8 cellular contexts compared by ENCODE assay signal in the genomic region with DNA sequence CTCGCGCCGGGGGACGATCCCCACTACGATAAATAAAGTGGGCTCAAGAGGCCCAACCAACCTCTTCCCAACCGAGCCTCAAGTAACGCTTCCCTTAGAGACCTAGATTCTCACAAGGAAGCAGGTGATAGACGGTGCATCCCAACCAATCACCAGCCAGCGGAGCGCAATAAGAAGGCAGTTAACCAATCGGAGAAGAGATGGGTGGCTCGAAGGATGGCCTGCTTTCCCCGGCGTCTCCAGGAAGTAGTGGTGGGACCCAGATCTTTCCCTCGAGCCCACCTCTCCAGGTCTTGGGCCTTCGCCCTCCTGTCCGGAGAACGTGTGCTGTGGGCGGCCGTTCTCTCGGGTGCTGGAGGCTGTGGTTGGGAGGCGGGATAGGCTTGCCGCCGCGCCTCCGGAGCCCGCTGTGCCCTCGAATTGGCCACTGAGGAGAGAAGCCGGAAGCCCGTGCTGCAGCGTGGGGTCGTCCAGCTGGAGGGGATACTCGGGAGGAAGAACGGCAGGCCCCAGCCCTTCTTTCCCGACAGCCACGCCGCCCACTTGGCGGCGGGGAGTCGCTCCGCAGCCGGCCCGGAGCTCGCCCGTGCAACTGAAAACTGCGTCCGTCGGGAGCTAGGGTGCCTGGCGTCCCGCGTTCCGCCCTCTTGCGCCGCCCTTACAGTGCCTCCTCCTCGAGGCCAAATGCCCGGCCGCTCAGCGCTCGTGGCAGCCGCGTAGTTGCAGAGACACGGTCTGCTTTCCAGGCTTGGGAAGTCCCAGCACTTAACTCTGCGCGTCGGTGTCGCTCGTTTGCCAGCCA. TPM values are rescaled to one million over a fixed set of nuclear protein-coding genes. Genes with fewer than 3 reads are reported as not detected.
A peak's percentile ranks its signal among the peaks of the same experiment; 100 is the strongest.
DNase-seq lines count a peak whose midpoint lies in the region; ATAC-seq, FAIRE-seq and TF ChIP-seq lines count a peak whose summit lies in the region.

RNF6 (minus strand) TSS at position 594 of the 802 bp plus-strand sequence. CDS start 2,665 bp downstream, outside the sequence.

- peak; percentile 93 for ATAC-seq in GM21526 (IDR thresholded peaks at IDR 0.05; ENCODE audit: low FRiP score, unreplicated experiment)

- H3K9me2 ChIP-seq in OCI-LY7 (ENCODE audit: insufficient read depth, low read length): no peaks in the 10 kb centered on the region

- peaks cover 26% of the 10 kb centered on the region for H3K79me2 ChIP-seq in OCI-LY7 (ENCODE audit: insufficient read depth, low read depth, low read length)
- H3K79me2 ChIP-seq in endothelial cell of umbilical vein (ENCODE audit: control insufficient read depth, insufficient read depth, low read length): peaks cover 20% of the 10 kb centered on the region

- H3K4me1 ChIP-seq in OCI-LY7 (ENCODE audit: insufficient read depth, low read length, poor library complexity, severe bottlenecking): peaks cover 23% of the 10 kb centered on the region
- peaks cover 21% of the 10 kb centered on the region for H3K4me1 ChIP-seq in endothelial cell of umbilical vein (ENCODE audit: control insufficient read depth, extremely low read depth, insufficient read depth, low read length)

- H3K36me3 ChIP-seq in OCI-LY7 (ENCODE audit: insufficient read depth, low read length) (peaks cover 37% of the 10 kb centered on the region), endothelial cell of umbilical vein (ENCODE audit: control insufficient read depth in 2 of 2, extremely low read depth in 1 of 2, insufficient read depth in 2 of 2, low read length in 2 of 2) (peaks cover 6 to 21% of the 10 kb centered on the region in 2 experiments)

- H3K4me3 ChIP-seq in OCI-LY7 (ENCODE audit: low read depth, low read length, poor library complexity, severe bottlenecking) (peak within 1 kb of the TSS; percentile 81), endothelial cell of umbilical vein (replicated peaks in 1 of 3; ENCODE audit: insufficient read depth in 1 of 3, low read depth in 1 of 3, low read length in 3 of 3) (peak within 1 kb of the TSS; percentile 51 to 98 (median 79))

- BruUV-seq in OCI-LY7 (replicated peaks; lab: Mats Ljungman, UMichigan) (no TSS peak), endothelial cell of umbilical vein (replicated peaks; lab: Mats Ljungman, UMichigan) (TSS peak; percentile 78)

- H3K27me3 ChIP-seq in endothelial cell of umbilical vein (ENCODE audit: control insufficient read depth in 2 of 2, insufficient read depth in 2 of 2, low read length in 2 of 2): peaks cover 0 to 10% of the 10 kb centered on the region in 2 experiments

- peak within 1 kb of the TSS; percentile 99 for H2AFZ ChIP-seq in OCI-LY7 (ENCODE audit: low read length)
- peak within 1 kb of the TSS; percentile 94 for H2AFZ ChIP-seq in endothelial cell of umbilical vein (ENCODE audit: low read depth, low read length)

- H3K9me1 ChIP-seq in endothelial cell of umbilical vein (replicated peaks; ENCODE audit: control insufficient read depth, extremely low read depth, insufficient read depth, low read length): no peaks in the 10 kb centered on the region

- peak; percentile 97 for DNase-seq in DMS 273 (lab: John Stamatoyannopoulos, UW; ENCODE audit: unreplicated experiment)
- DNase-seq in HuH-7.5 (ENCODE audit: low spot score): peak; percentile 89
- peak; percentile 97 for DNase-seq in OCI-LY7 (ENCODE audit: low spot score)
- peak; percentile 70 for DNase-seq in activated T-cell treated with anti-CD3 and anti-CD28 coated beads for 1 hour (ENCODE audit: low read depth)
- peak; percentile 98 for DNase-seq in endothelial cell of umbilical vein (ENCODE audit: low read depth, low spot score)
- DNase-seq in midbrain (lab: John Stamatoyannopoulos, UW): peak; percentile 96
- DNase-seq in stimulated activated CD8-positive, alpha-beta memory T cell treated with anti-CD3 and anti-CD28 coated beads, Interleukin-2, amount 100 ng/mL, for 1 hour (ENCODE audit: low read depth in 2 of 2): peak; percentile 63 to 71

- CTCF ChIA-PET in OCI-LY7 (lab: Charles Lee; ENCODE audit: unreplicated experiment) (no interaction called here), endothelial cell of umbilical vein (lab: Charles Lee) (interaction anchor here (0.9 to 3.4 kb wide), 5 partner anchors 11 to 477 kb away, joined by 3 to 11 read pairs (median 5); no protein-coding TSS in a partner anchor)

- POLR2A ChIA-PET in OCI-LY7 (lab: Charles Lee): interaction anchor here (0.6 to 1.6 kb wide), 6 partner anchors 15 to 204 kb away, joined by 3 to 6 read pairs (median 4); no protein-coding TSS in a partner anchor
- POLR2A ChIA-PET in endothelial cell of umbilical vein (lab: Charles Lee): interaction anchor here (0.6 to 2.2 kb wide), 4 partner anchors 37 to 477 kb away, joined by 3 to 7 read pairs (median 4); no protein-coding TSS in a partner anchor

- TF ChIP-seq POLR2A in endothelial cell of umbilical vein (IDR thresholded peaks at IDR 0.05; ENCODE audit: low read depth, low read length): peak; percentile 75

- H3K9me3 ChIP-seq in OCI-LY7 (ENCODE audit: low read length): no peaks in the 10 kb centered on the region
- no peaks in the 10 kb centered on the region for H3K9me3 ChIP-seq in endothelial cell of umbilical vein (replicated peaks; ENCODE audit: control insufficient read depth, insufficient read depth, low read length)

- no peaks in the 10 kb centered on the region for H4K20me1 ChIP-seq in OCI-LY7 (ENCODE audit: insufficient read depth, low read length)
- H4K20me1 ChIP-seq in endothelial cell of umbilical vein (replicated peaks; ENCODE audit: control insufficient read depth, extremely low read depth, insufficient read depth, low read length): peaks cover 2% of the 10 kb centered on the region

- H3K27ac ChIP-seq in OCI-LY7 (ENCODE audit: low read depth, low read length, poor library complexity, severe bottlenecking) (peak within 1 kb of the TSS; percentile 86), endothelial cell of umbilical vein (ENCODE audit: insufficient read depth, low read depth, low read length) (peak within 1 kb of the TSS; percentile 89)

- dilution Hi-C loops in endothelial cell of umbilical vein (cut with MboI; ENCODE audit: extremely low pct_ligation_motif_present, low sequenced_read_pairs): no loop called here

- peak within 1 kb of the TSS; percentile 80 for H3K4me2 ChIP-seq in OCI-LY7 (ENCODE audit: low read length)
- H3K4me2 ChIP-seq in endothelial cell of umbilical vein (ENCODE audit: insufficient read depth, low read length): peak within 1 kb of the TSS; percentile 90

- H3K9ac ChIP-seq in endothelial cell of umbilical vein (replicated peaks; ENCODE audit: extremely low read depth, insufficient read depth, low read length): peak within 1 kb of the TSS; percentile 94

- peak; percentile 91 for FAIRE-seq in endothelial cell of umbilical vein (lab: Jason Lieb, UNC)

- TF ChIP-seq CTCF in OCI-LY7 (conservative IDR thresholded peaks at IDR 0.05; ENCODE audit: low read length): 0 out of 2 replicates have a peak, but pooled peaks have one; percentile 23
- no peak for TF ChIP-seq CTCF in endothelial cell of umbilical vein (IDR thresholded peaks at IDR 0.05; ENCODE audit: extremely low read depth in 1 of 2, insufficient read depth in 1 of 2, low read depth in 1 of 2, low read length in 2 of 2)

- intact Hi-C loops in OCI-LY7 (cut with micrococcal nuclease; ENCODE audit: unreplicated experiment) (loop anchor here (1.0 kb wide), 2 partner anchors 32 to 260 kb away; partner anchors contain the start of gene CDK8), endothelial cell of umbilical vein (cut with micrococcal nuclease) (loop anchor here (1.0 to 10.0 kb wide), 5 partner anchors 31 to 476 kb away; no protein-coding TSS in a partner anchor)

TF ChIP-seq in endothelial cell of umbilical vein, 7 proteins besides CTCF, POLR2A, EP300 and RAD21:
- peak; percentile 28 for TF ChIP-seq EZH2 (IDR thresholded peaks at IDR 0.05; ENCODE audit: borderline replicate concordance, low read depth, low read length, severe bottlenecking)
- TF ChIP-seq GATA2 (IDR thresholded peaks at IDR 0.05; ENCODE audit: insufficient read depth, insufficient read length, low read depth, low read length): no peak
- TF ChIP-seq POLR2AphosphoS5 (IDR thresholded peaks at IDR 0.05; ENCODE audit: insufficient read depth, low read depth, low read length): peak; percentile 77

RNA-seq across cellular contexts. Expression of gene RNF6, which starts in this region (rescaled TPM):
- total RNA-seq in OCI-LY7 (2014; rRNA removed; shearing (Covaris generic)): 20.4 and 25.6 TPM in 2 replicates
- total RNA-seq in OCI-LY7 (2022) (30.0 and 33.2 TPM in 2 replicates), endothelial cell of umbilical vein (36.4 and 38.3 TPM in 2 replicates)
- polyA plus RNA-seq in endothelial cell of umbilical vein: 9.4 and 12.7 TPM in 2 replicates
- 19.3 and 20.3 TPM in 2 replicates for polyA plus RNA-seq in endothelial cell of umbilical vein (2011; cell fraction: cytosol; rRNA removed)
- 20.0 and 21.9 TPM in 2 replicates for polyA plus RNA-seq in endothelial cell of umbilical vein (2011; cell fraction: nucleus; rRNA removed)
- polyA plus RNA-seq in endothelial cell of umbilical vein (2012): 38.2 and 43.6 TPM in 2 replicates
- polyA minus RNA-seq in endothelial cell of umbilical vein: 26.8 and 32.1 TPM in 2 replicates
- 20.4 TPM for polyA minus RNA-seq in endothelial cell of umbilical vein (2011; cell fraction: cytosol; rRNA and poly(A)+ RNA removed)
- 23.5 and 23.9 TPM in 2 replicates for polyA minus RNA-seq in endothelial cell of umbilical vein (2011; cell fraction: nucleus; rRNA and poly(A)+ RNA removed)

Comparison
In these comparisons a context has a peak if more than half of its experiments do, and no peak if none do; other contexts are left out.
1. Peak in every context shown above with its lines: DNase-seq, ATAC-seq, H3K4me3 ChIP-seq and H3K27ac ChIP-seq.